Comparison of ENCODE assay signal across 7 cellular contexts in the genomic region with DNA sequence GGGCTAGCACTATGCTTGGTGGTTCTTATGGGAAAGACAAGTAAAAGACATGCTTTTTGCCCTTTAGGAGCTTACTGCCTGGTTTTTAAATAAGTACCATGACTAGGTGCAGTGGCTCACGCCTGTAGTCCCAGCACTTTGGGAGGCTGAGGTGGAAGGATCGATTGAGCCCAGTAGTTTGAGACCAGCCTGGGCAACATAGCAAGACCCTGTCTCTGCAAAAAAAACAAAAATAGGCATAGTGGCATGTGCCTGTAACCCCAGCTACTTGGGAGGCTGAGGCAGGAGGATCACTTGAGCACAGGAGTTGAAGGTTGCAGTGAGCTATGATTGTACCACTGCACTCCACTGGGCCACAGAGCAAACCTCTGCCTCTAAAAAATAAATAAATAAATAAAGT. TPM values are rescaled to one million over a fixed set of nuclear protein-coding genes. Genes with fewer than 3 reads are reported as not detected.
DNase-seq lines count a peak whose midpoint lies in the region; ATAC-seq, FAIRE-seq and TF ChIP-seq lines count a peak whose summit lies in the region.
"Not testable (repeated sequence)": the region's sequence is repeated elsewhere in the genome, so short reads cannot be mapped to it uniquely, and the experiment has no call there.

No MANE protein-coding gene starts in this region.

- H2AFZ ChIP-seq in MM.1S (ENCODE audit: low read length); K562 (ENCODE audit: low read depth, low read length): not testable (repeated sequence)

- H3K27ac ChIP-seq in CD8-positive, alpha-beta memory T cell (ENCODE audit: low read depth, low read length); MM.1S (ENCODE audit: low read length); K562 (ENCODE audit: extremely low read depth, low read depth, low read length): not testable (repeated sequence)

- peak overlapping the region; percentile 35 for H3K4me3 ChIP-seq in CD8-positive, alpha-beta memory T cell (ENCODE audit: low read length)
- peak overlapping the region; percentile 88; the same call in 1 of the 2 replicates for H3K4me3 ChIP-seq in MM.1S (ENCODE audit: low read length)
- not testable (repeated sequence) for H3K4me3 ChIP-seq in K562

- not testable (repeated sequence) for H3K9me3 ChIP-seq in CD8-positive, alpha-beta memory T cell (ENCODE audit: low read length); MM.1S (replicated peaks; ENCODE audit: insufficient read depth, low read length); K562 (replicated peaks; ENCODE audit: control insufficient read depth, insufficient read depth, low read depth, low read length)

- not testable (repeated sequence) for H3K9me1 ChIP-seq in K562 (ENCODE audit: control insufficient read depth, insufficient read depth, low read length)

- intact Hi-C loops in K562 (cut with micrococcal nuclease): loop anchor here (5.0 kb wide), 1 partner anchor 41 kb away; no protein-coding TSS in a partner anchor

- peaks cover 0 to 32% (median 9%) of the 10 kb centered on the region in 3 donors for H3K36me3 Mint-ChIP-seq in CD8-positive, alpha-beta memory T cell
- H3K36me3 Mint-ChIP-seq in WTC11: not testable (repeated sequence)
- peaks cover 25% of the 10 kb centered on the region for H3K36me3 Mint-ChIP-seq in activated naive CD4-positive, alpha-beta T cell treated with anti-CD3 and anti-CD28 coated beads, Interleukin-2, amount 10 ng/mL, durations not matched to agents 7 days and 5 days
- peaks cover 12% of the 10 kb centered on the region for H3K36me3 Mint-ChIP-seq in memory B cell
- H3K36me3 Mint-ChIP-seq in stimulated activated effector memory CD8-positive, alpha-beta T cell treated with anti-CD3 and anti-CD28 coated beads, Interleukin-12 subunit alpha, Interleukin-12 subunit beta, amount 100 ng/mL, for 72 hours: peaks cover 29% of the 10 kb centered on the region

- in situ Hi-C loops in K562 (cut with MboI): not testable (repeated sequence)

- H3K9me2 ChIP-seq in MM.1S (replicated peaks; ENCODE audit: insufficient read depth, low read length): not testable (repeated sequence)

- not testable (repeated sequence) for H4K20me1 ChIP-seq in MM.1S (ENCODE audit: insufficient read depth, low read length); K562 (replicated peaks; ENCODE audit: control insufficient read depth, insufficient read depth, low read length)

- TF ChIP-seq CTCF in MM.1S (IDR thresholded peaks at IDR 0.05; ENCODE audit: low read length); WTC11 (IDR thresholded peaks at IDR 0.05); K562 (IDR thresholded peaks at IDR 0.05 in 2 of 3, conservative IDR thresholded peaks at IDR 0.05 in 1 of 3; ENCODE audit: insufficient read depth in 2 of 3, low read depth in 1 of 3, low read length in 3 of 3): not testable (repeated sequence)

- H3K4me1 Mint-ChIP-seq in CD8-positive, alpha-beta memory T cell: peaks cover 45 to 68% (median 48%) of the 10 kb centered on the region in 3 donors
- H3K4me1 Mint-ChIP-seq in WTC11: peaks cover 13% of the 10 kb centered on the region
- peaks cover 50% of the 10 kb centered on the region for H3K4me1 Mint-ChIP-seq in activated naive CD4-positive, alpha-beta T cell treated with anti-CD3 and anti-CD28 coated beads, Interleukin-2, amount 10 ng/mL, durations not matched to agents 7 days and 5 days
- H3K4me1 Mint-ChIP-seq in memory B cell: peaks cover 28% of the 10 kb centered on the region
- H3K4me1 Mint-ChIP-seq in stimulated activated effector memory CD8-positive, alpha-beta T cell treated with anti-CD3 and anti-CD28 coated beads, Interleukin-12 subunit alpha, Interleukin-12 subunit beta, amount 100 ng/mL, for 72 hours: peaks cover 39% of the 10 kb centered on the region

- H3K27ac Mint-ChIP-seq in CD8-positive, alpha-beta memory T cell: peak overlapping the region in 2 of 8 donors; percentile 73 to 94
- H3K27ac Mint-ChIP-seq in WTC11, memory B cell: not testable (repeated sequence)
- H3K27ac Mint-ChIP-seq in activated naive CD4-positive, alpha-beta T cell treated with anti-CD3 and anti-CD28 coated beads, Interleukin-2, amount 10 ng/mL, durations not matched to agents 7 days and 5 days: peak overlapping the region; percentile 51
- H3K27ac Mint-ChIP-seq in stimulated activated effector memory CD8-positive, alpha-beta T cell treated with anti-CD3 and anti-CD28 coated beads, Interleukin-12 subunit alpha, Interleukin-12 subunit beta, amount 100 ng/mL, for 72 hours: peak overlapping the region; percentile 53

- CTCF ChIA-PET in CD8-positive, alpha-beta memory T cell (lab: Charles Lee): interaction anchor here (1.4 to 2.2 kb wide), 5 partner anchors 9 to 304 kb away, joined by 3 to 8 read pairs (median 5); no protein-coding TSS in a partner anchor
- CTCF ChIA-PET in WTC11 (lab: Charles Lee); K562 (lab: Yijun Ruan, JAX; ENCODE audit: low intra/inter-chr PET ratio): not testable (repeated sequence)
- CTCF ChIA-PET in activated naive CD4-positive, alpha-beta T cell treated with anti-CD3 and anti-CD28 coated beads, Interleukin-2, amount 10 ng/mL, durations not matched to agents 7 days and 5 days (lab: Charles Lee): interaction anchor here (0.7 to 2.3 kb wide), 4 partner anchors 23 to 86 kb away, joined by 3 to 10 read pairs (median 4); no protein-coding TSS in a partner anchor

- peaks cover 92% of the 10 kb centered on the region for H3K79me2 ChIP-seq in MM.1S (ENCODE audit: low read length)
- peaks cover 54% of the 10 kb centered on the region for H3K79me2 ChIP-seq in K562 (ENCODE audit: control insufficient read depth, insufficient read depth, low read length)

- BruUV-seq in K562 (replicated peaks; lab: Mats Ljungman, UMichigan): not testable (repeated sequence)

- not testable (repeated sequence) for TF ChIP-seq POLR2A in K562 (conservative IDR thresholded peaks at IDR 0.05)

- H3F3A ChIP-seq in MM.1S (ENCODE audit: insufficient read depth, low read length): peaks cover 26% of the 10 kb centered on the region

- H3K4me2 ChIP-seq in MM.1S (ENCODE audit: low read depth, low read length): peak overlapping the region; percentile 89
- H3K4me2 ChIP-seq in K562 (ENCODE audit: insufficient read depth, low read length): not testable (repeated sequence)

- not testable (repeated sequence) for H3K9me3 Mint-ChIP-seq in CD8-positive, alpha-beta memory T cell; WTC11; activated naive CD4-positive, alpha-beta T cell treated with anti-CD3 and anti-CD28 coated beads, Interleukin-2, amount 10 ng/mL, durations not matched to agents 7 days and 5 days; memory B cell; stimulated activated effector memory CD8-positive, alpha-beta T cell treated with anti-CD3 and anti-CD28 coated beads, Interleukin-12 subunit alpha, Interleukin-12 subunit beta, amount 100 ng/mL, for 72 hours

- TF ChIP-seq EP300 in K562 (IDR thresholded peaks at IDR 0.05; ENCODE audit: low read length): not testable (repeated sequence)

- not testable (repeated sequence) for H3K4me3 Mint-ChIP-seq in CD8-positive, alpha-beta memory T cell; WTC11; activated naive CD4-positive, alpha-beta T cell treated with anti-CD3 and anti-CD28 coated beads, Interleukin-2, amount 10 ng/mL, durations not matched to agents 7 days and 5 days; stimulated activated effector memory CD8-positive, alpha-beta T cell treated with anti-CD3 and anti-CD28 coated beads, Interleukin-12 subunit alpha, Interleukin-12 subunit beta, amount 100 ng/mL, for 72 hours
- peak overlapping the region; percentile 32 for H3K4me3 Mint-ChIP-seq in memory B cell

- WGBS in K562 (ENCODE audit: insufficient coverage, low coverage, missing lambda C conversion rate): 88% methylated on average over 2 of the region's 2 CpGs

- not testable (repeated sequence) for TF ChIP-seq RAD21 in K562 (CRISPR knock-in tag; conservative IDR thresholded peaks at IDR 0.05 in 1 of 2, IDR thresholded peaks at IDR 0.05 in 1 of 2)

- peak overlapping the region; percentile 87; the same call in 1 of the 2 replicates for H3K9ac ChIP-seq in MM.1S (ENCODE audit: low read length)
- H3K9ac ChIP-seq in K562 (ENCODE audit: insufficient read depth in 1 of 2, low read depth in 2 of 2, low read length in 2 of 2): not testable (repeated sequence)

- not testable (repeated sequence) for ATAC-seq in WTC11; K562; memory B cell (ENCODE audit: low read depth); stimulated activated effector memory CD8-positive, alpha-beta T cell treated with anti-CD3 and anti-CD28 coated beads, Interleukin-12 subunit alpha, Interleukin-12 subunit beta, amount 100 ng/mL, for 72 hours

- H3K27me3 ChIP-seq in CD8-positive, alpha-beta memory T cell (ENCODE audit: insufficient read depth, low read length, poor library complexity, severe bottlenecking); MM.1S (replicated peaks; ENCODE audit: insufficient read depth, low read length); K562 (ENCODE audit: control insufficient read depth in 2 of 2, insufficient read depth in 2 of 2, low read length in 2 of 2): not testable (repeated sequence)

- not testable (repeated sequence) for FAIRE-seq in K562 (lab: Jason Lieb, UNC)

- peaks cover 53% of the 10 kb centered on the region for H3K4me1 ChIP-seq in CD8-positive, alpha-beta memory T cell (ENCODE audit: insufficient read depth, low read length)
- not testable (repeated sequence) for H3K4me1 ChIP-seq in MM.1S (ENCODE audit: low read length)
- H3K4me1 ChIP-seq in K562 (replicated peaks in 1 of 2; ENCODE audit: control insufficient read depth in 2 of 2, insufficient read depth in 2 of 2, low read length in 2 of 2): peaks cover 11 to 21% of the 10 kb centered on the region in 2 experiments; a peak in 4 of 5 replicates

- H3K27me3 Mint-ChIP-seq in CD8-positive, alpha-beta memory T cell; WTC11 (ENCODE audit: low read depth); activated naive CD4-positive, alpha-beta T cell treated with anti-CD3 and anti-CD28 coated beads, Interleukin-2, amount 10 ng/mL, durations not matched to agents 7 days and 5 days; memory B cell: not testable (repeated sequence)

- H3K36me3 ChIP-seq in CD8-positive, alpha-beta memory T cell (ENCODE audit: insufficient read depth, low read length); MM.1S (replicated peaks; ENCODE audit: insufficient read depth, low read length); K562 (ENCODE audit: control insufficient read depth, insufficient read depth, low read length): not testable (repeated sequence)

- not testable (repeated sequence) for DNase-seq in CD8-positive, alpha-beta memory T cell; MM.1S; WTC11 (ENCODE audit: low spot score); activated naive CD4-positive, alpha-beta T cell treated with anti-CD3 and anti-CD28 coated beads, Interleukin-2, amount 10 ng/mL, durations not matched to agents 7 days and 5 days; K562 (ENCODE audit: extremely low read depth in 1 of 4, low spot score in 3 of 4); memory B cell (ENCODE audit: low spot score in 2 of 2); stimulated activated effector memory CD8-positive, alpha-beta T cell treated with anti-CD3 and anti-CD28 coated beads, Interleukin-12 subunit alpha, Interleukin-12 subunit beta, amount 100 ng/mL, for 72 hours (ENCODE audit: low spot score in 2 of 2)

- POLR2A ChIA-PET in CD8-positive, alpha-beta memory T cell (lab: Charles Lee): interaction anchor here (1.8 kb wide), 1 partner anchor 47 kb away, joined by 4 read pairs; no protein-coding TSS in a partner anchor
- POLR2A ChIA-PET in WTC11 (lab: Charles Lee): not testable (repeated sequence)
- POLR2A ChIA-PET in K562 (lab: Yijun Ruan, JAX): interaction anchor here (1.1 kb wide), 1 partner anchor 32 kb away, joined by 3 read pairs; no protein-coding TSS in a partner anchor

RNA-seq across cellular contexts. Expression of a gene that starts 4.3 kb away (rescaled TPM):
- 10 to 100 TPM; 58.0 to 61.5 TPM for total RNA-seq in CD8-positive, alpha-beta memory T cell
- polyA plus RNA-seq in CD8-positive, alpha-beta memory T cell: 70.8 TPM
- total RNA-seq in WTC11 (2021) (89.9 to 94.7 TPM (median 92.6 TPM) in 3 replicates), K562 (2014; rRNA removed) (27.9 and 28.0 TPM in 2 replicates), K562 (2014; rRNA removed; fragmentation: Illumina TruSeq; extraction: Trizol) (37.7 and 41.6 TPM in 2 replicates), K562 (2015; rRNA removed; fragmentation: Illumina TruSeq; extraction: Trizol) (35.1 and 36.5 TPM in 2 replicates), K562 (2021) (40.7 and 44.5 TPM in 2 replicates)
- total RNA-seq in K562 (2011; cell fraction: chromatin; rRNA removed; ENCODE audit: low replicate concordance): 36.7 and 94.3 TPM in 2 replicates
- 17.5 and 23.4 TPM in 2 replicates for total RNA-seq in K562 (2011; cell fraction: nucleolus; rRNA removed)
- total RNA-seq in K562 (2011; cell fraction: nucleoplasm; rRNA removed): 36.4 and 54.7 TPM in 2 replicates
- polyA plus RNA-seq in K562 (2011; rRNA removed) (37.5 and 48.3 TPM in 2 replicates), K562 (2014; fragmentation: Illumina TruSeq; extraction: Trizol) (29.6 and 36.6 TPM in 2 replicates), K562 (2014; fragmentation: Nextera tagmentation; extraction: Ambion mirVana) (10 to 100 TPM; 14.7 to 15.6 TPM), K562 (2014; rRNA removed) (20.7 and 22.0 TPM in 2 replicates)
- polyA plus RNA-seq in K562 (2011; cell fraction: cytosol; rRNA removed): 13.4 and 22.4 TPM in 2 replicates
- 44.3 and 44.7 TPM in 2 replicates for polyA plus RNA-seq in K562 (2011; cell fraction: nucleus; rRNA removed)
- 14.8 and 21.1 TPM in 2 replicates for polyA plus RNA-seq in K562 (2012)
- 74.0 and 88.5 TPM in 2 replicates for polyA minus RNA-seq in K562 (2011; rRNA and poly(A)+ RNA removed)
- polyA minus RNA-seq in K562 (2011; cell fraction: cytosol; rRNA and poly(A)+ RNA removed): 21.9 and 24.6 TPM in 2 replicates
- polyA minus RNA-seq in K562 (2011; cell fraction: nucleus; rRNA and poly(A)+ RNA removed): 26.9 and 36.1 TPM in 2 replicates
